ENCODE assay signal across 11 cellular contexts in the genomic region with DNA sequence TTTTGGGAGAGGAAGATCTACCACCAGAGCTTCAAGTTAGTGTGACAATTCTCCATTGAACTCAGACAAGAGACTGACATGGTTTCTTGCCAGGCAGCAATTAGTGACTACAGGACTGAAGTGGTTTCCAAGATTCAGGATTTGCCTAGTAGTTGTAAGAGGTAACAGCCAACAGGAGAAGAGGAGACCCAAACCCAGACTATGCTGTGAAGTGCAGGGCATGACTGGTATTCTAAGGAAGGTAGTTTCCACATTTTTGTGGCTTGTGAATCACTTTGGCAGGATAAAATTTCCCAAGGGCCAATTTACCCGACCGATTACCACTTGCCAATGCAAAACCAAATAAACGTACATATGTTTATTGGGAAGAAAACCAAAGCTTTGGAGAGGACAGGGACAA. TPM values are rescaled to one million over a fixed set of nuclear protein-coding genes. Genes with fewer than 3 reads are reported as not detected.
DNase-seq lines count a peak whose midpoint lies in the region.
"Had no signal": no experiment of that assay in that cellular context is flagged by ENCODE, and none has a peak within 500 bp of the region (broad histone marks: within the 10 kb centered on the region; RNA-seq: fewer than 3 reads in every experiment).

No MANE protein-coding gene starts in this region.

- H3K4me1 Mint-ChIP-seq in CD4-positive, alpha-beta memory T cell, result peaks cover 55 to 80% (median 70%) of the 10 kb centered on the region in 4 donors
- H3K4me1 Mint-ChIP-seq: endodermal cell had no signal

- CTCF ChIA-PET in CD4-positive, alpha-beta memory T cell (lab: Charles Lee; ENCODE audit: partially characterized antibody), result interaction anchor here (1.0 to 6.7 kb wide), 12 partner anchors 9 to 97 kb away, joined by 3 to 45 read pairs (median 7); no protein-coding TSS in a partner anchor

- H3K9me3 Mint-ChIP-seq in CD4-positive, alpha-beta memory T cell, result peaks cover 0 to 3% (median 0%) of the 10 kb centered on the region in 8 donors

- intact Hi-C loops in CD4-positive, alpha-beta memory T cell (cut with micrococcal nuclease), result loop anchor here (1.0 kb wide), 2 partner anchors 12 to 14 kb away; partner anchors contain the start of gene RAP1A

- no peak overlapping the region for H3K4me3 ChIP-seq in CD4-positive, alpha-beta memory T cell (ENCODE audit: low read length in 2 of 2)
- no peak overlapping the region for H3K4me3 ChIP-seq in muscle layer of colon (ENCODE audit: low read depth in 1 of 2, low read length in 2 of 2)
- H3K4me3 ChIP-seq: lung had no signal

- no peak for DNase-seq in CD4-positive, alpha-beta memory T cell
- DNase-seq in M059J (ENCODE audit: low read depth) (peak; percentile 95), amniotic stem cell (lab: John Stamatoyannopoulos, UW) (peak; percentile 32), NK-92 (lab: John Stamatoyannopoulos, UW; ENCODE audit: unreplicated experiment) (no peak), GDM1 (lab: John Stamatoyannopoulos, UW) (no peak), NCI-H146 treated with DMSO at 0.1 percent for 48 hours (lab: John Stamatoyannopoulos, UW; ENCODE audit: unreplicated experiment) (no peak), OCI-M1 (lab: John Stamatoyannopoulos, UW) (no peak)
- DNase-seq: endodermal cell, KBM-7 had no signal

- peak overlapping the region; percentile 27 for H3K27ac ChIP-seq in CD4-positive, alpha-beta memory T cell (ENCODE audit: low read depth, low read length)
- peak overlapping the region; percentile 62 for H3K27ac ChIP-seq in muscle layer of colon (ENCODE audit: low read depth, low read length)

- H3K27me3 ChIP-seq in CD4-positive, alpha-beta memory T cell (ENCODE audit: insufficient read depth, low read length), result no peaks in the 10 kb centered on the region
- H3K27me3 ChIP-seq in muscle layer of colon (ENCODE audit: control insufficient read depth in 1 of 2, insufficient read depth in 2 of 2, low read length in 2 of 2), result no peaks in the 10 kb centered on the region

- H3K36me3 Mint-ChIP-seq in CD4-positive, alpha-beta memory T cell, result no peaks in the 10 kb centered on the region

- POLR2A ChIA-PET in CD4-positive, alpha-beta memory T cell (lab: Charles Lee; ENCODE audit: partially characterized antibody), result interaction anchor here (0.8 to 9.9 kb wide), 7 partner anchors 9 to 96 kb away, joined by 3 to 244 read pairs (median 7); partner anchors contain the start of gene RAP1A

- no peaks in the 10 kb centered on the region for H3K36me3 ChIP-seq in CD4-positive, alpha-beta memory T cell (ENCODE audit: insufficient read depth, low read length)
- no peaks in the 10 kb centered on the region for H3K36me3 ChIP-seq in muscle layer of colon (ENCODE audit: insufficient read depth, low read length)

- peak overlapping the region in 4 of 8 donors; percentile 28 to 89 (median 80) for H3K4me3 Mint-ChIP-seq in CD4-positive, alpha-beta memory T cell
- H3K4me3 Mint-ChIP-seq: endodermal cell had no signal

- no peaks in the 10 kb centered on the region for H3K9me3 ChIP-seq in CD4-positive, alpha-beta memory T cell (ENCODE audit: control insufficient read depth in 1 of 2, low read length in 2 of 2)
- H3K9me3 ChIP-seq in muscle layer of colon (ENCODE audit: low read length), result no peaks in the 10 kb centered on the region

- H3K9ac ChIP-seq in muscle layer of colon (ENCODE audit: low read length), result peak overlapping the region; percentile 21

- H3K27me3 Mint-ChIP-seq in CD4-positive, alpha-beta memory T cell, result no peaks in the 10 kb centered on the region

- peaks cover 68% of the 10 kb centered on the region for H3K4me1 ChIP-seq in CD4-positive, alpha-beta memory T cell (ENCODE audit: insufficient read depth, low read length)
- H3K4me1 ChIP-seq in muscle layer of colon (ENCODE audit: insufficient read depth, low read length), result peaks cover 66% of the 10 kb centered on the region

- peak overlapping the region; percentile 85 to 97 (median 90) for H3K27ac Mint-ChIP-seq in CD4-positive, alpha-beta memory T cell
- H3K27ac Mint-ChIP-seq: endodermal cell had no signal

RNA-seq across cellular contexts. Expression of gene RAP1A, which starts 14.7 kb away (rescaled TPM):
- 100 to 1,000 TPM; 130 to 134 TPM for total RNA-seq in CD4-positive, alpha-beta memory T cell
- polyA plus RNA-seq in CD4-positive, alpha-beta memory T cell, result 10 to 100 TPM; 67.2 to 85.7 TPM
- 40.5 and 68.7 TPM in 2 replicates for total RNA-seq in M059J (2014; rRNA removed; shearing (Covaris generic))

Comparison
In these comparisons a context has a peak if more than half of its experiments do, and no peak if none do; other contexts are left out.
1. DNase-seq: peak in M059J (single experiment) and amniotic stem cell (single experiment); none in CD4-positive, alpha-beta memory T cell (0 of 5), NK-92 (single experiment), GDM1 (single experiment), NCI-H146 treated with DMSO at 0.1 percent for 48 hours (single experiment) and OCI-M1 (single experiment).